Comparison of ENCODE assay signal across 8 cellular contexts in the genomic region with DNA sequence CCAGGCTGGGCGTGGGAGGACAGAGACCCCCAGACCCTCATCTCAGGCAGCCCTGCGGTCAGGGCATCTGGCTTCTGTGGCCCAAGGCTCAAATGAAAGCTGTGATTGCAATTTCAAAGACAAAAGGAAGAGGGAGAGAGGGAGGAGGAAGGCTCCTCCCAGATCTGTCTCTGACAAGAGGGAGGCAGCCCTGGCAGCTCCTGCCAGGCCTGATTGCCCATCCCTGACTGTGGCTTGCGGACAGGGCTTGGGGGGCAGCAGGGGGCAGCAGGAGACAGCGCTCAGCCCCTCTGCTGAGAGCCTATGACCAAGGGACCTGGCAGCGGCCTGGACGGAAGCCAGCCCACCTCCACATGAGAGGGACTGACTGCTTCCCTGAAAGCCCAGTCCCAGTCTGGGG.
A peak's percentile ranks its signal among the peaks of the same experiment; 100 is the strongest.
DNase-seq lines count a peak whose midpoint lies in the region; ATAC-seq and TF ChIP-seq lines count a peak whose summit lies in the region.

No MANE protein-coding gene starts in this region.

- DNase-seq in HK-2 (ENCODE audit: unreplicated experiment) (peak; percentile 54), RKO (ENCODE audit: low spot score) (peak; percentile 49), iPS-NIHi7 (ENCODE audit: extremely low spot score) (peak; percentile 70), AG08396 (ENCODE audit: low spot score) (no peak)
- no peak for DNase-seq in effector CD8-positive, alpha-beta T cell (lab: John Stamatoyannopoulos, UW)

- H3K4me3 ChIP-seq in DOHH2 (ENCODE audit: low read length), result no peak overlapping the region

- H4K20me1 ChIP-seq in DOHH2 (ENCODE audit: control insufficient read depth, insufficient read depth, low read depth, low read length), result no peaks in the 10 kb centered on the region

- no peaks in the 10 kb centered on the region for H3K27me3 ChIP-seq in DOHH2 (ENCODE audit: control insufficient read depth, low read length)

- no peak overlapping the region for H3K4me2 ChIP-seq in DOHH2 (ENCODE audit: low read length)

- H3K9me2 ChIP-seq in DOHH2 (replicated peaks; ENCODE audit: control insufficient read depth, low read length), result no peaks in the 10 kb centered on the region

- H3K4me1 ChIP-seq in DOHH2 (ENCODE audit: control insufficient read depth, low read length), result no peaks in the 10 kb centered on the region

- H3K36me3 ChIP-seq in DOHH2 (ENCODE audit: control insufficient read depth, low read length), result no peaks in the 10 kb centered on the region

- peak; percentile 47 for TF ChIP-seq CTCF in DOHH2 (IDR thresholded peaks at IDR 0.05; ENCODE audit: low read depth, low read length, poor library complexity, severe bottlenecking)

- ATAC-seq in GM18498 (IDR thresholded peaks at IDR 0.05; ENCODE audit: unreplicated experiment), result no peak
- no peak for ATAC-seq in GM21381 (IDR thresholded peaks at IDR 0.05; ENCODE audit: unreplicated experiment)

- no peaks in the 10 kb centered on the region for H3K79me2 ChIP-seq in DOHH2 (ENCODE audit: control insufficient read depth, low read length)

- H3F3A ChIP-seq in DOHH2 (ENCODE audit: control insufficient read depth, insufficient read depth), result no peaks in the 10 kb centered on the region

- H3K27ac ChIP-seq in DOHH2 (ENCODE audit: low read depth, low read length), result no peak overlapping the region

- 0 out of 2 replicates have a peak, but pooled peaks cover 4% of the 10 kb centered on the region for H3K9me3 ChIP-seq in DOHH2 (ENCODE audit: control insufficient read depth, insufficient read depth, low read length)

Comparison
In these comparisons a context has a peak if more than half of its experiments do, and no peak if none do; other contexts are left out.
1. DNase-seq: peak in HK-2 (single experiment), RKO (single experiment) and iPS-NIHi7 (single experiment); none in effector CD8-positive, alpha-beta T cell (single experiment) and AG08396 (single experiment).